In genomic region chr6:100255701-100256100, GRCh38 we compare ENCODE assay signal across 22 cellular contexts.
"Had no signal": no experiment of that assay in that cellular context is flagged by ENCODE, and none has a peak within 500 bp of the region (broad histone marks: within the 10 kb centered on the region; RNA-seq: fewer than 3 reads in every experiment).

No MANE protein-coding gene starts in this region.

- H3K36me3 ChIP-seq: brain microvascular endothelial cell, heart left ventricle, left ventricle myocardium inferior, neutrophil, sigmoid colon, thoracic aorta, upper lobe of right lung had no signal

- H3K27ac ChIP-seq: brain microvascular endothelial cell, dorsolateral prefrontal cortex, heart left ventricle, left ventricle myocardium inferior, neutrophil, sigmoid colon, thoracic aorta, upper lobe of right lung had no signal

- H3K4me3 ChIP-seq: dorsolateral prefrontal cortex, heart left ventricle, left ventricle myocardium inferior, mucosa of descending colon, sigmoid colon, thoracic aorta, upper lobe of right lung had no signal

- H3K27me3 ChIP-seq: brain microvascular endothelial cell, dorsolateral prefrontal cortex, heart left ventricle, neutrophil, sigmoid colon, upper lobe of right lung had no signal

- FAIRE-seq: colon, frontal cortex had no signal

- H3K4me1 ChIP-seq: heart left ventricle, left ventricle myocardium inferior, sigmoid colon, upper lobe of right lung had no signal

- DNase-seq: activated CD4-positive, alpha-beta memory T cell treated with anti-CD3 and anti-CD28 coated beads, Interleukin-2, amount 10 ng/mL, durations not matched to agents 7 days and 5 days; activated CD4-positive, alpha-beta T cell treated with anti-CD3 and anti-CD28 coated beads for 48 hours; activated CD4-positive, CD25-positive, alpha-beta regulatory T cell; activated naive CD4-positive, alpha-beta T cell; activated naive CD8-positive, alpha-beta T cell treated with anti-CD3 and anti-CD28 coated beads, Interleukin-2, amount 10 ng/mL, durations not matched to agents 7 days and 5 days; activated T-cell treated with anti-CD3 and anti-CD28 coated beads, Interleukin-2, amount 50 U/mL, for 1 hour; brain microvascular endothelial cell; central memory CD4-positive, alpha-beta T cell; dorsolateral prefrontal cortex; heart left ventricle; left ventricle myocardium inferior; mucosa of descending colon; naive thymus-derived CD8-positive, alpha-beta T cell; sigmoid colon; stimulated activated naive B cell treated with anti-CD40 and anti-IgM and Interleukin-4, amounts not matched to agents 10 μg/mL and 1 μg/mL and 100 μg/mL, for 72 hours; T1000; upper lobe of right lung had no signal

- H3K9me3 ChIP-seq: heart left ventricle, left ventricle myocardium inferior, mucosa of descending colon, neutrophil, sigmoid colon, thoracic aorta, upper lobe of right lung had no signal

- ATAC-seq: activated T-helper 17 cell treated with anti-CD3 and anti-CD28 coated beads, Interleukin-2, amount 50 U/mL, for 72 hours; heart left ventricle; mucosa of descending colon; naive thymus-derived CD8-positive, alpha-beta T cell; stimulated activated naive B cell treated with anti-CD40 and anti-IgM and Interleukin-4, amounts not matched to agents 10 μg/mL and 1 μg/mL and 100 μg/mL, for 72 hours; upper lobe of right lung had no signal
